Comparison of ENCODE assay signal across 10 cellular contexts in the genomic region with DNA sequence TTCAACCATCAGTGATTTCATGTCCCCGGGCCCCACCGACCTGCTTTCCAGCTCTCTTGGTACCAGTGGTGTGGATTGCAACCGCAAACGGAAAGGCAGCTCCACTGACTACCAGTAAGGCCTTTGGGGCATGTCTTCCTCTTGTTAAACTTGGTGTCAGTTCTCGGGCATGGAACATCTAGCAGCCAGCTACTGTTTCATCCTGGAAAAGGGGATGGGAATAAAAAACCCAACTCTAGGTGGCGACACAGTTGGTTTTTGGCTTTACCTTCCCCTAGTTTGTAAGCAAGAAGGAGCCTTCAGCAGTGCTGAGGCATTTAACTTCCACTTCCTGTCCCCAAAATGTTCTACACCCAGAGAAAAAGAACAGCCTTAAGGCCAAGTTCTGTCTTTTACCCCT.
DNase-seq lines count a peak whose midpoint lies in the region; ATAC-seq, FAIRE-seq and TF ChIP-seq lines count a peak whose summit lies in the region.
"Had no signal": no experiment of that assay in that cellular context is flagged by ENCODE, and none has a peak within 500 bp of the region (broad histone marks: within the 10 kb centered on the region; RNA-seq: fewer than 3 reads in every experiment).

No MANE protein-coding gene starts in this region.

- H3K4me1 ChIP-seq in DOHH2 (ENCODE audit: control insufficient read depth, low read length) (no peaks in the 10 kb centered on the region), IMR-90 (ENCODE audit: control insufficient read depth, insufficient read depth, low read length) (peaks cover 2% of the 10 kb centered on the region), astrocyte (ENCODE audit: insufficient read depth, low read length) (peaks cover 8% of the 10 kb centered on the region), HepG2 (ENCODE audit: insufficient read depth, low read length) (no peaks in the 10 kb centered on the region), thyroid gland (peaks cover 28 to 39% of the 10 kb centered on the region in 2 donors)
- H3K4me1 ChIP-seq: gastrocnemius medialis had no signal

- peaks cover 18% of the 10 kb centered on the region for H3K36me3 Mint-ChIP-seq in astrocyte (ENCODE audit: low read depth, unreplicated experiment)

- H4K5ac ChIP-seq in IMR-90 (ENCODE audit: low read depth, low read length): no peak overlapping the region

- H3K4me1 Mint-ChIP-seq in astrocyte (ENCODE audit: low read depth, unreplicated experiment): peaks cover 7% of the 10 kb centered on the region

- BruUV-seq in IMR-90 (replicated peaks; lab: Mats Ljungman, UMichigan) (no TSS peak), HepG2 (replicated peaks; lab: Mats Ljungman, UMichigan) (no TSS peak)

- H3K27ac Mint-ChIP-seq in astrocyte (ENCODE audit: unreplicated experiment): no peak overlapping the region
- H3K27ac Mint-ChIP-seq: activated T-helper 17 cell treated with anti-CD3 and anti-CD28 coated beads, Interleukin-2, amount 50 U/mL, for 72 hours had no signal

- H3K18ac ChIP-seq in IMR-90 (ENCODE audit: low read depth, low read length): no peak overlapping the region

- H2BK120ac ChIP-seq in IMR-90 (ENCODE audit: low read depth, low read length): no peak overlapping the region

- H3K14ac ChIP-seq in IMR-90 (replicated peaks; ENCODE audit: low read depth, low read length): no peak overlapping the region

- H3K9me1 ChIP-seq in IMR-90 (ENCODE audit: insufficient read depth, low read length): peaks cover 2% of the 10 kb centered on the region; the same call in 1 of the 2 replicates

- peak; percentile 29; the same call in 1 of the 2 replicates for ATAC-seq in IMR-90 (ENCODE audit: low read depth)
- ATAC-seq in HepG2: 0 out of 3 replicates have a peak, but pooled peaks have one; percentile 27
- ATAC-seq: activated T-helper 17 cell treated with anti-CD3 and anti-CD28 coated beads, Interleukin-2, amount 50 U/mL, for 72 hours; gastrocnemius medialis had no signal

- H3K4me3 Mint-ChIP-seq in astrocyte (ENCODE audit: unreplicated experiment): no peak overlapping the region
- H3K4me3 Mint-ChIP-seq: activated T-helper 17 cell treated with anti-CD3 and anti-CD28 coated beads, Interleukin-2, amount 50 U/mL, for 72 hours had no signal

- H4K20me1 ChIP-seq in DOHH2 (ENCODE audit: control insufficient read depth, insufficient read depth, low read depth, low read length) (no peaks in the 10 kb centered on the region), IMR-90 (ENCODE audit: insufficient read depth, low read length) (no peaks in the 10 kb centered on the region), astrocyte (ENCODE audit: insufficient read depth, low read length) (no peaks in the 10 kb centered on the region), HepG2 (ENCODE audit: insufficient read depth, low read length) (no peaks in the 10 kb centered on the region)

- no peak overlapping the region for H3K23ac ChIP-seq in IMR-90 (ENCODE audit: low read depth, low read length)

- no peak for TF ChIP-seq POLR2A in IMR-90 (IDR thresholded peaks at IDR 0.05; ENCODE audit: low read depth, low read length)
- no peak for TF ChIP-seq POLR2A in HepG2 (IDR thresholded peaks at IDR 0.05; ENCODE audit: insufficient read depth in 1 of 2, low read depth in 2 of 2, low read length in 2 of 2)
- no peak for TF ChIP-seq POLR2A in thyroid gland (IDR thresholded peaks at IDR 0.05)

- no peak for FAIRE-seq in astrocyte (lab: Jason Lieb, UNC)
- no peak for FAIRE-seq in HepG2 (lab: Jason Lieb, UNC)

- no peak overlapping the region for H2AK9ac ChIP-seq in IMR-90 (replicated peaks; ENCODE audit: low read depth, low read length, poor library complexity)

- H3K9me3 ChIP-seq in DOHH2 (ENCODE audit: control insufficient read depth, insufficient read depth, low read length): no peaks in the 10 kb centered on the region
- H3K9me3 ChIP-seq in IMR-90 (ENCODE audit: control insufficient read depth, insufficient read depth, low read length): no peaks in the 10 kb centered on the region
- H3K9me3 ChIP-seq in astrocyte (ENCODE audit: insufficient read depth, low read depth, low read length): no peaks in the 10 kb centered on the region
- no peaks in the 10 kb centered on the region for H3K9me3 ChIP-seq in HepG2 (ENCODE audit: low read length)
- H3K9me3 ChIP-seq in thyroid gland: no peaks in the 10 kb centered on the region
- H3K9me3 ChIP-seq: gastrocnemius medialis had no signal

- no peak overlapping the region for H2BK5ac ChIP-seq in IMR-90 (ENCODE audit: low read depth, low read length, poor library complexity, severe bottlenecking)

- H3K27me3 Mint-ChIP-seq in astrocyte (ENCODE audit: low read depth, unreplicated experiment): no peaks in the 10 kb centered on the region
- H3K27me3 Mint-ChIP-seq: activated T-helper 17 cell treated with anti-CD3 and anti-CD28 coated beads, Interleukin-2, amount 50 U/mL, for 72 hours had no signal

- CTCF ChIA-PET in IMR-90 (lab: Yijun Ruan, JAX): interaction anchor here (1.1 to 1.6 kb wide), 2 partner anchors 9 to 75 kb away, joined by 3 to 4 read pairs; no protein-coding TSS in a partner anchor
- CTCF ChIA-PET in HepG2 (lab: Yijun Ruan, JAX; ENCODE audit: low intra/inter-chr PET ratio, low total read pairs): no interaction called here

- no peak overlapping the region for H4K91ac ChIP-seq in IMR-90 (ENCODE audit: insufficient read depth, low read depth, low read length)

- no peaks in the 10 kb centered on the region for H3K9me2 ChIP-seq in DOHH2 (replicated peaks; ENCODE audit: control insufficient read depth, low read length)

- H4K8ac ChIP-seq in IMR-90 (ENCODE audit: low read depth in 2 of 2, low read length in 2 of 2): no peak overlapping the region

- dilution Hi-C loops in IMR-90 (cut with HindIII; ENCODE audit: low sequenced_read_pairs, unreplicated experiment): no loop called here

- H3K36me3 ChIP-seq in DOHH2 (ENCODE audit: control insufficient read depth, low read length) (no peaks in the 10 kb centered on the region), IMR-90 (ENCODE audit: control insufficient read depth, insufficient read depth, low read length) (peaks cover 14% of the 10 kb centered on the region), astrocyte (ENCODE audit: insufficient read depth, low read length) (no peaks in the 10 kb centered on the region), HepG2 (replicated peaks in 1 of 2; ENCODE audit: control insufficient read depth in 1 of 2, insufficient read depth in 2 of 2, low read length in 2 of 2) (no peaks in the 10 kb centered on the region; a peak in 1 of 5 replicates), thyroid gland (peaks cover 12 to 18% of the 10 kb centered on the region in 2 donors)

- H3K79me2 ChIP-seq in DOHH2 (ENCODE audit: control insufficient read depth, low read length): no peaks in the 10 kb centered on the region
- H3K79me2 ChIP-seq in astrocyte (ENCODE audit: insufficient read depth, low read length): no peaks in the 10 kb centered on the region
- H3K79me2 ChIP-seq in HepG2 (ENCODE audit: insufficient read depth, low read length): no peaks in the 10 kb centered on the region

- TF ChIP-seq RAD21 in IMR-90 (IDR thresholded peaks at IDR 0.05; ENCODE audit: low read length) (peak; percentile 45), HepG2 (CRISPR knock-in tag; IDR thresholded peaks at IDR 0.05) (no peak)

- in situ Hi-C loops in IMR-90 (cut with MboI; ENCODE audit: low sequenced_read_pairs) (no loop called here), HepG2 (cut with HindIII; ENCODE audit: extremely low pct_ligation_motif_present, low pct_unique_long_range_greater_than_20kb) (no loop called here)

- H3K27ac ChIP-seq in DOHH2 (ENCODE audit: low read depth, low read length): no peak overlapping the region
- no peak overlapping the region for H3K27ac ChIP-seq in IMR-90 (ENCODE audit: insufficient read depth, low read length)
- no peak overlapping the region for H3K27ac ChIP-seq in astrocyte (ENCODE audit: low read depth, low read length)
- no peak overlapping the region for H3K27ac ChIP-seq in HepG2 (ENCODE audit: extremely low read length, insufficient read depth, low read length)
- no peak overlapping the region for H3K27ac ChIP-seq in thyroid gland
- H3K27ac ChIP-seq: gastrocnemius medialis had no signal

- H2AFZ ChIP-seq in IMR-90 (replicated peaks; ENCODE audit: low read length, poor library complexity) (no peak overlapping the region), astrocyte (ENCODE audit: low read depth, low read length) (no peak overlapping the region), HepG2 (ENCODE audit: low read length) (no peak overlapping the region)

- H2AK5ac ChIP-seq in IMR-90 (ENCODE audit: low read depth, low read length): no peak overlapping the region

- H3K4me3 ChIP-seq in DOHH2 (ENCODE audit: low read length): no peak overlapping the region
- no peak overlapping the region for H3K4me3 ChIP-seq in IMR-90 (ENCODE audit: insufficient read depth, low read depth, low read length)
- H3K4me3 ChIP-seq in astrocyte (ENCODE audit: insufficient read depth, low read depth, low read length): no peak overlapping the region
- no peak overlapping the region for H3K4me3 ChIP-seq in HepG2 (replicated peaks in 1 of 3; ENCODE audit: insufficient read depth in 1 of 3, low read depth in 2 of 3, low read length in 3 of 3)
- no peak overlapping the region for H3K4me3 ChIP-seq in thyroid gland (replicated peaks in 1 of 3)
- H3K4me3 ChIP-seq: gastrocnemius medialis had no signal

- 82% methylated on average over 2 of the region's 6 CpGs; no CpG with 5 or more reads in 1 of the 2 experiments for WGBS in IMR-90 (ENCODE audit: extremely low coverage in 2 of 2, insufficient read length in 1 of 2), 2 experiments
- 82% methylated on average over 6 of the region's 6 CpGs for WGBS in HepG2 (ENCODE audit: low lambda C conversion rate)
- WGBS in thyroid gland, 2 donors: 88 to 94% methylated on average over 6 of the region's 6 CpGs

- no peak overlapping the region for H3K4me2 ChIP-seq in DOHH2 (ENCODE audit: low read length)
- H3K4me2 ChIP-seq in IMR-90 (ENCODE audit: low read depth, low read length): no peak overlapping the region
- H3K4me2 ChIP-seq in astrocyte (ENCODE audit: low read length): no peak overlapping the region
- H3K4me2 ChIP-seq in HepG2 (ENCODE audit: low read depth, low read length): no peak overlapping the region

- no peak overlapping the region for H3K9ac ChIP-seq in IMR-90 (ENCODE audit: low read depth, low read length)
- H3K9ac ChIP-seq in astrocyte (ENCODE audit: low read length): no peak overlapping the region
- H3K9ac ChIP-seq in HepG2 (ENCODE audit: insufficient read depth, low read depth, low read length): no peak overlapping the region

- no peak overlapping the region for H3K56ac ChIP-seq in IMR-90 (ENCODE audit: extremely low read depth, insufficient read depth, low read length)

- no peaks in the 10 kb centered on the region for H3F3A ChIP-seq in DOHH2 (ENCODE audit: control insufficient read depth, insufficient read depth)

- DNase-seq in IMR-90 (peak; percentile 29), astrocyte (ENCODE audit: low read depth) (no peak), HepG2 (ENCODE audit: low spot score) (no peak), thyroid gland (no peak), SIG-M5 (lab: John Stamatoyannopoulos, UW) (no peak), CD1c-positive myeloid dendritic cell (ENCODE audit: extremely low spot score) (no peak)
- no peak for DNase-seq in stimulated activated CD4-positive, alpha-beta T cell treated with anti-CD3 and anti-CD28 coated beads, Interleukin-2, amount 100 ng/mL, for 48 hours
- DNase-seq: gastrocnemius medialis had no signal

- peak; percentile 46 for TF ChIP-seq CTCF in DOHH2 (IDR thresholded peaks at IDR 0.05; ENCODE audit: low read depth, low read length, poor library complexity, severe bottlenecking)
- peak; percentile 45 for TF ChIP-seq CTCF in IMR-90 (conservative IDR thresholded peaks at IDR 0.05; ENCODE audit: low read depth, low read length)
- TF ChIP-seq CTCF in astrocyte (IDR thresholded peaks at IDR 0.05; ENCODE audit: insufficient read depth, low read depth, low read length): peak; percentile 25
- TF ChIP-seq CTCF in HepG2 (CRISPR knock-in tag; IDR thresholded peaks at IDR 0.05): peak; percentile 55
- TF ChIP-seq CTCF in thyroid gland (IDR thresholded peaks at IDR 0.05): no peak

- no peak for TF ChIP-seq EP300 in HepG2 (IDR thresholded peaks at IDR 0.05; ENCODE audit: low read depth in 2 of 2, low read length in 2 of 2)
- TF ChIP-seq EP300 in HepG2 (CRISPR knock-in tag; IDR thresholded peaks at IDR 0.05; ENCODE audit: borderline replicate concordance): no peak

- intact Hi-C loops in IMR-90 (cut with micrococcal nuclease) (no loop called here), HepG2 (cut with micrococcal nuclease; ENCODE audit: unreplicated experiment) (no loop called here), thyroid gland (cut with DNase I) (no loop called here)

- H2BK20ac ChIP-seq in IMR-90 (ENCODE audit: low read depth, low read length): no peak overlapping the region

- peaks cover 0 to under 1% of the 10 kb centered on the region in 2 experiments; a peak in 1 of 4 replicates for H3K79me1 ChIP-seq in IMR-90 (ENCODE audit: low read depth in 1 of 2, low read length in 2 of 2)

- no peak overlapping the region for H2BK15ac ChIP-seq in IMR-90 (ENCODE audit: low read depth, low read length)

- POLR2A ChIA-PET in IMR-90 (lab: Charles Lee; ENCODE audit: unreplicated experiment): no interaction called here
- POLR2A ChIA-PET in HepG2 (lab: Yijun Ruan, JAX): no interaction called here

- H3K27me3 ChIP-seq in DOHH2 (ENCODE audit: control insufficient read depth, low read length) (peaks cover 14% of the 10 kb centered on the region), IMR-90 (ENCODE audit: control insufficient read depth, insufficient read depth, low read length) (no peaks in the 10 kb centered on the region), astrocyte (ENCODE audit: insufficient read depth, low read length) (no peaks in the 10 kb centered on the region), HepG2 (ENCODE audit: control insufficient read depth in 1 of 2, insufficient read depth in 2 of 2, low read length in 2 of 2) (no peaks in the 10 kb centered on the region), thyroid gland (no peaks in the 10 kb centered on the region)
- H3K27me3 ChIP-seq: gastrocnemius medialis had no signal

- H3K9me3 Mint-ChIP-seq in astrocyte (ENCODE audit: unreplicated experiment): no peaks in the 10 kb centered on the region
- H3K9me3 Mint-ChIP-seq: activated T-helper 17 cell treated with anti-CD3 and anti-CD28 coated beads, Interleukin-2, amount 50 U/mL, for 72 hours had no signal

- H3K4ac ChIP-seq in IMR-90 (ENCODE audit: low read depth, low read length): no peak overlapping the region

Comparison
In these comparisons a context has a peak if more than half of its experiments do, and no peak if none do; other contexts are left out.
1. CTCF ChIP-seq: peak in DOHH2 (single experiment), IMR-90 (single experiment), astrocyte (single experiment) and HepG2 (single experiment); none in thyroid gland (0 of 6).